Comparison of ENCODE assay signal across 31 cellular contexts in genomic region chr5:88821161-88821560, GRCh38.
DNase-seq lines count a peak whose midpoint lies in the region; ATAC-seq, FAIRE-seq and TF ChIP-seq lines count a peak whose summit lies in the region.
"Had no signal": no experiment of that assay in that cellular context is flagged by ENCODE, and none has a peak within 500 bp of the region (broad histone marks: within the 10 kb centered on the region; RNA-seq: fewer than 3 reads in every experiment).

No MANE protein-coding gene starts in this region.

- no peaks in the 10 kb centered on the region for H3K9me3 Mint-ChIP-seq in naive B cell
- H3K9me3 Mint-ChIP-seq in HFFc6, result no peaks in the 10 kb centered on the region
- H3K9me3 Mint-ChIP-seq: activated naive CD8-positive, alpha-beta T cell treated with anti-CD3 and anti-CD28 coated beads, Interleukin-2, amount 10 ng/mL, durations not matched to agents 7 days and 5 days; CD8-positive, alpha-beta T cell; H9; neural crest cell had no signal

- FAIRE-seq in GM18507 (lab: Jason Lieb, UNC), result peak; percentile 80
- FAIRE-seq: A204.1, HepG2 had no signal

- ATAC-seq in naive B cell (ENCODE audit: low read depth in 2 of 2), result peak; percentile 26 to 41
- ATAC-seq: CD8-positive, alpha-beta T cell; HepG2; upper lobe of right lung had no signal

- peak overlapping the region; percentile 94 for H3K4me2 ChIP-seq in DOHH2 (ENCODE audit: low read length)
- H3K4me2 ChIP-seq in Loucy (ENCODE audit: low read depth, low read length, poor library complexity, severe bottlenecking), result peak overlapping the region; percentile 56

- H3K4me1 ChIP-seq in DOHH2 (ENCODE audit: control insufficient read depth, low read length), result peaks cover 68% of the 10 kb centered on the region
- peaks cover 52% of the 10 kb centered on the region for H3K4me1 ChIP-seq in Loucy (ENCODE audit: insufficient read depth, low read length, poor library complexity, severe bottlenecking)

- peaks cover 51 to 81% (median 54%) of the 10 kb centered on the region in 3 donors for H3K4me1 Mint-ChIP-seq in naive B cell
- peaks cover 21% of the 10 kb centered on the region for H3K4me1 Mint-ChIP-seq in HFFc6 (ENCODE audit: low read depth)

- H3K27me3 Mint-ChIP-seq in naive B cell, result no peaks in the 10 kb centered on the region
- no peaks in the 10 kb centered on the region for H3K27me3 Mint-ChIP-seq in HFFc6 (ENCODE audit: insufficient read depth)

- no peaks in the 10 kb centered on the region for H3K9me2 ChIP-seq in DOHH2 (replicated peaks; ENCODE audit: control insufficient read depth, low read length)
- H3K9me2 ChIP-seq in Loucy (replicated peaks; ENCODE audit: low read depth, low read length), result no peaks in the 10 kb centered on the region

- H4K20me1 ChIP-seq in DOHH2 (ENCODE audit: control insufficient read depth, insufficient read depth, low read depth, low read length), result peaks cover 6% of the 10 kb centered on the region
- H4K20me1 ChIP-seq in Loucy (ENCODE audit: insufficient read depth, low read length, poor library complexity, severe bottlenecking), result no peaks in the 10 kb centered on the region

- no peaks in the 10 kb centered on the region for H3K27me3 ChIP-seq in DOHH2 (ENCODE audit: control insufficient read depth, low read length)
- no peaks in the 10 kb centered on the region for H3K27me3 ChIP-seq in Loucy (ENCODE audit: insufficient read depth, low read length, poor library complexity, severe bottlenecking)
- H3K27me3 ChIP-seq: ascending aorta, ovary, upper lobe of right lung had no signal

- peaks cover 23 to 27% of the 10 kb centered on the region in 2 donors for H3K36me3 Mint-ChIP-seq in naive B cell
- no peaks in the 10 kb centered on the region for H3K36me3 Mint-ChIP-seq in HFFc6 (ENCODE audit: low read depth)
- H3K36me3 Mint-ChIP-seq: activated naive CD8-positive, alpha-beta T cell treated with anti-CD3 and anti-CD28 coated beads, Interleukin-2, amount 10 ng/mL, durations not matched to agents 7 days and 5 days; CD8-positive, alpha-beta T cell had no signal

- DNase-seq in GM18507 (ENCODE audit: extremely low spot score, insufficient read length, low read depth) (no peak), naive B cell (no peak), activated gamma-delta T cell (lab: John Stamatoyannopoulos, UW) (no peak), HFFc6 (no peak)
- no peak for DNase-seq in activated CD4-positive, alpha-beta T cell treated with anti-CD3 and anti-CD28 coated beads, Interleukin-2, amount 50 U/mL, for 4 hours
- DNase-seq in activated effector memory CD4-positive, alpha-beta T cell treated with Interleukin-2 at 50 U/mL for 16 hours, result no peak
- DNase-seq: activated CD4-positive, alpha-beta T cell treated with anti-CD3 and anti-CD28 coated beads for 48 hours; activated CD8-positive, alpha-beta memory T cell treated with anti-CD3 and anti-CD28 coated beads for 24 hours; activated naive CD8-positive, alpha-beta T cell treated with anti-CD3 and anti-CD28 coated beads, Interleukin-2, amount 10 ng/mL, durations not matched to agents 7 days and 5 days; activated T-cell treated with anti-CD3 and anti-CD28 coated beads for 4 hours; CD8-positive, alpha-beta T cell; effector CD4-positive, alpha-beta T cell; H9; immature natural killer cell; mammary epithelial cell; NCI-H146; NCI-H2107; NCI-H345; NCI-H748 treated with DMSO at 0.1 percent for 48 hours; ovary; stimulated activated naive CD4-positive, alpha-beta T cell treated with Interleukin-2 at 50 U/mL for 16 hours; SW 1271; upper lobe of right lung had no signal

- H3K4me3 Mint-ChIP-seq in naive B cell, result peak overlapping the region in 7 of 8 donors; percentile 30 to 76 (median 61)
- H3K4me3 Mint-ChIP-seq in HFFc6, result no peak overlapping the region
- H3K4me3 Mint-ChIP-seq: activated naive CD8-positive, alpha-beta T cell treated with anti-CD3 and anti-CD28 coated beads, Interleukin-2, amount 10 ng/mL, durations not matched to agents 7 days and 5 days; CD8-positive, alpha-beta T cell; H9; immature natural killer cell; neural crest cell had no signal

- H3K4me3 ChIP-seq in DOHH2 (ENCODE audit: low read length) (peak overlapping the region; percentile 96), Loucy (ENCODE audit: low read length, poor library complexity, severe bottlenecking) (peak overlapping the region; percentile 33)
- H3K4me3 ChIP-seq: ascending aorta, ovary, skin epidermis, upper lobe of right lung had no signal

- H3F3A ChIP-seq in DOHH2 (ENCODE audit: control insufficient read depth, insufficient read depth) (peaks cover 30% of the 10 kb centered on the region), Loucy (ENCODE audit: low read depth) (no peaks in the 10 kb centered on the region)

- TF ChIP-seq CTCF in DOHH2 (IDR thresholded peaks at IDR 0.05; ENCODE audit: low read depth, low read length, poor library complexity, severe bottlenecking) (no peak), Loucy (conservative IDR thresholded peaks at IDR 0.05; ENCODE audit: low read length) (0 out of 2 replicates have a peak, but pooled peaks have one; percentile 10), HFFc6 (IDR thresholded peaks at IDR 0.05) (no peak)

- H3K27ac Mint-ChIP-seq in naive B cell, result peak overlapping the region; percentile 64 to 95 (median 91)
- no peak overlapping the region for H3K27ac Mint-ChIP-seq in HFFc6
- H3K27ac Mint-ChIP-seq: activated naive CD8-positive, alpha-beta T cell treated with anti-CD3 and anti-CD28 coated beads, Interleukin-2, amount 10 ng/mL, durations not matched to agents 7 days and 5 days; CD8-positive, alpha-beta T cell; H9; immature natural killer cell had no signal

- no peak overlapping the region for H2AFZ ChIP-seq in Loucy (ENCODE audit: low read length)

- H3K9ac ChIP-seq in Loucy (ENCODE audit: low read depth, low read length, poor library complexity, severe bottlenecking), result peak overlapping the region; percentile 23

- H3K9me3 ChIP-seq in DOHH2 (ENCODE audit: control insufficient read depth, insufficient read depth, low read length) (no peaks in the 10 kb centered on the region), Loucy (ENCODE audit: insufficient read depth, low read depth, low read length) (no peaks in the 10 kb centered on the region)
- H3K9me3 ChIP-seq: ascending aorta, ovary, upper lobe of right lung had no signal

- peak overlapping the region; percentile 98 for H3K27ac ChIP-seq in DOHH2 (ENCODE audit: low read depth, low read length)
- H3K27ac ChIP-seq: ascending aorta, epithelial cell of prostate, ovary, skin epidermis, upper lobe of right lung had no signal

- H3K79me2 ChIP-seq in DOHH2 (ENCODE audit: control insufficient read depth, low read length) (peaks cover 99% of the 10 kb centered on the region), Loucy (ENCODE audit: insufficient read depth, low read length) (peaks cover 44% of the 10 kb centered on the region; the same call in 1 of the 2 replicates)

- H3K36me3 ChIP-seq in DOHH2 (ENCODE audit: control insufficient read depth, low read length) (peaks cover 71% of the 10 kb centered on the region), Loucy (ENCODE audit: insufficient read depth, low read length) (no peaks in the 10 kb centered on the region)
- H3K36me3 ChIP-seq: ovary had no signal
